ENCODE assay signal across 10 cellular contexts in the genomic region with DNA sequence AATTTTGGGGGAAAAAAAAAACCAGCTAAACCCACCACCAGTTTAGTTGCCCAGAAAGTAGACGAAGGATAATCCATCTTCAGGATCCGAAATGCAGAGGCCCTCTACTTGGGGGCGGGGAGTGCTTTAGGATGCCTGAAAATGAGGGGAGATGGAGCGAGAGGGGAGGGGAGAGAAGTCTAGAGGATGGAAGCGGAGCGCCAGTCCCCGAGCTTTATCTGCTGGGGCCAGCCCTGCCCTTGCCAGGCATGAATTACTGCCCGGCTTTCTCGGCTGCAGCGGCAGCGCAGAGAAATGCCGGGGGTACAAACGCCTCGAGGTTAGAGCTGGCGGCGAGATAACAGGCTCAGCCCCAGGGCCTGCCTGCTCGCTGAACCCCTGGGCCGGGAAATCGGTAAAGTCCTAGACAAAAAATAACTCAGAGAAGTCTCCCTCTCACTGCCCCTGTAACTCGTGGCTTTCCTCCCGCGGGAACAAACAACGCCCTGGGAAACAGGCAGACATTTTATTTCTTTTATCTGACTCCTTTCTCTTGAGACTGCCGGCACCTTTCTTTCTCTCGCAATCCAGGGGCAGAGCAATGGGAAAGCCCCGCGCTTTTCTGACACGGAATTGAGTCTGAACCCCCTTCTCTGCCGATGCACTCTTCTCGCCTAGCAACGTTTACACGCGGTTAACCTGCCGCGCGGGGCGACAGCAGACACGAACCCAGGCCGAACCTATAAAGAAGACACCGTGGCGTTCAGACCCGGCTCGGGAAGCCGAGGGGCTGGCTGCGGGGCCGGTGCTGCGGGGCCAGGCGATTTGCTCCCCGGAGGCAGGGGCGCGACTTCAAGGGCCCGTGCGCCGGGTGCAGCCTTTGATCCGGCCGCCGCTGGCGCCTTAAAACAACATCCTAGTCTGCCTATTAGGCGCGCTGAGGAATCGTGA. TPM values are rescaled to one million over a fixed set of nuclear protein-coding genes. Genes with fewer than 3 reads are reported as not detected.
A peak's percentile ranks its signal among the peaks of the same experiment; 100 is the strongest.
DNase-seq lines count a peak whose midpoint lies in the region; ATAC-seq and TF ChIP-seq lines count a peak whose summit lies in the region.
"Had no signal": no experiment of that assay in that cellular context is flagged by ENCODE, and none has a peak within 500 bp of the region (broad histone marks: within the 10 kb centered on the region; RNA-seq: fewer than 3 reads in every experiment).

No MANE protein-coding gene starts in this region.

- H3K4me1 Mint-ChIP-seq in central memory CD8-positive, alpha-beta T cell = peaks cover 49% of the 10 kb centered on the region
- H3K4me1 Mint-ChIP-seq in naive thymus-derived CD4-positive, alpha-beta T cell = peaks cover 25 to 66% (median 53%) of the 10 kb centered on the region in 7 donors

- H3K36me3 ChIP-seq in BE2C (no peaks in the 10 kb centered on the region), HUES64 (ENCODE audit: insufficient read depth, low read length) (no peaks in the 10 kb centered on the region)
- H3K36me3 ChIP-seq in naive thymus-derived CD4-positive, alpha-beta T cell (ENCODE audit: control insufficient read depth in 2 of 3, insufficient read depth in 3 of 3, low read length in 3 of 3) = no peaks in the 10 kb centered on the region
- H3K36me3 ChIP-seq in effector memory CD4-positive, alpha-beta T cell (ENCODE audit: control insufficient read depth, insufficient read depth, low read length) = no peaks in the 10 kb centered on the region

- no peak overlapping the region for H3K9ac ChIP-seq in HUES64 (ENCODE audit: low read depth, low read length)

- no peaks in the 10 kb centered on the region; the same call in 1 of the 2 replicates for H3K9me3 ChIP-seq in BE2C
- no peaks in the 10 kb centered on the region for H3K9me3 ChIP-seq in HUES64 (ENCODE audit: insufficient read depth, low read depth, low read length)
- no peaks in the 10 kb centered on the region for H3K9me3 ChIP-seq in naive thymus-derived CD4-positive, alpha-beta T cell (ENCODE audit: control insufficient read depth in 2 of 3, low read length in 3 of 3)
- no peaks in the 10 kb centered on the region for H3K9me3 ChIP-seq in effector memory CD4-positive, alpha-beta T cell (ENCODE audit: control insufficient read depth, low read length)

- ATAC-seq in central memory CD8-positive, alpha-beta T cell (replicated peaks; ENCODE audit: extremely low read depth, poor library complexity, severe bottlenecking) = no peak
- no peak for ATAC-seq in naive thymus-derived CD4-positive, alpha-beta T cell
- no peak for ATAC-seq in HG03442 (IDR thresholded peaks at IDR 0.05; ENCODE audit: unreplicated experiment)
- ATAC-seq: foreskin keratinocyte had no signal

- H3K27ac ChIP-seq in HUES64 (ENCODE audit: low read depth, low read length) = no peak overlapping the region
- no peak overlapping the region for H3K27ac ChIP-seq in naive thymus-derived CD4-positive, alpha-beta T cell (ENCODE audit: low read depth, low read length)
- H3K27ac ChIP-seq in effector memory CD4-positive, alpha-beta T cell (ENCODE audit: insufficient read depth, low read length, poor library complexity, severe bottlenecking) = no peak overlapping the region
- H3K27ac ChIP-seq: foreskin keratinocyte had no signal

- H3K4me3 ChIP-seq in BE2C (ENCODE audit: low read depth, low read length) (peak overlapping the region; percentile 40), HUES64 (ENCODE audit: low read length) (peak overlapping the region; percentile 22; the same call in 1 of the 2 replicates)
- H3K4me3 ChIP-seq in naive thymus-derived CD4-positive, alpha-beta T cell (ENCODE audit: low read length) = no peak overlapping the region
- no peak overlapping the region for H3K4me3 ChIP-seq in effector memory CD4-positive, alpha-beta T cell (ENCODE audit: insufficient read depth, low read depth, low read length, poor library complexity, severe bottlenecking)

- 1% methylated on average over 61 of the region's 61 CpGs for WGBS in HUES64

- H3K4me1 ChIP-seq in BE2C (peaks cover 4% of the 10 kb centered on the region; the same call in 1 of the 2 replicates), HUES64 (ENCODE audit: insufficient read depth, low read length) (peaks cover 34% of the 10 kb centered on the region; the same call in 1 of the 2 replicates)
- peaks cover 11 to 13% of the 10 kb centered on the region in 2 donors for H3K4me1 ChIP-seq in naive thymus-derived CD4-positive, alpha-beta T cell (ENCODE audit: control insufficient read depth in 2 of 2, insufficient read depth in 2 of 2, low read length in 2 of 2)
- H3K4me1 ChIP-seq in effector memory CD4-positive, alpha-beta T cell (ENCODE audit: control insufficient read depth, insufficient read depth, low read length, poor library complexity, severe bottlenecking) = peaks cover 33% of the 10 kb centered on the region
- H3K4me1 ChIP-seq: foreskin keratinocyte had no signal

- POLR2A ChIA-PET in naive thymus-derived CD4-positive, alpha-beta T cell (lab: Charles Lee) = no interaction called here

- H3K36me3 Mint-ChIP-seq in central memory CD8-positive, alpha-beta T cell (ENCODE audit: insufficient read depth) = peaks cover 17% of the 10 kb centered on the region
- peaks cover 0 to 3% (median 2%) of the 10 kb centered on the region in 5 donors for H3K36me3 Mint-ChIP-seq in naive thymus-derived CD4-positive, alpha-beta T cell

- H3K9me3 Mint-ChIP-seq in central memory CD8-positive, alpha-beta T cell = no peaks in the 10 kb centered on the region
- peaks cover 0 to 28% (median 2%) of the 10 kb centered on the region in 11 donors for H3K9me3 Mint-ChIP-seq in naive thymus-derived CD4-positive, alpha-beta T cell

- H3K27me3 Mint-ChIP-seq in central memory CD8-positive, alpha-beta T cell = peaks cover 90% of the 10 kb centered on the region
- peaks cover 63 to 83% (median 73%) of the 10 kb centered on the region in 5 donors for H3K27me3 Mint-ChIP-seq in naive thymus-derived CD4-positive, alpha-beta T cell

- TF ChIP-seq CTCF in BE2C (IDR thresholded peaks at IDR 0.05; ENCODE audit: low read depth, low read length) = no peak

- intact Hi-C loops in naive thymus-derived CD4-positive, alpha-beta T cell (cut with micrococcal nuclease) = loop anchor here in 1 of 2 donors (2.0 to 10.0 kb wide), 2 partner anchors 368 to 1038 kb away; partner anchors contain the start of gene CRMP1

- H3K27ac Mint-ChIP-seq in central memory CD8-positive, alpha-beta T cell (ENCODE audit: low read depth) = no peak overlapping the region
- peak overlapping the region in 1 of 9 donors; percentile 75 for H3K27ac Mint-ChIP-seq in naive thymus-derived CD4-positive, alpha-beta T cell

- DNase-seq in BE2C (peak; percentile 44), GM19238 (ENCODE audit: insufficient read length, low spot score) (no peak)
- DNase-seq in central memory CD8-positive, alpha-beta T cell (ENCODE audit: low spot score in 2 of 2) = no peak
- no peak for DNase-seq in naive thymus-derived CD4-positive, alpha-beta T cell
- no peak for DNase-seq in effector memory CD4-positive, alpha-beta T cell
- DNase-seq in stimulated activated CD4-positive, alpha-beta T cell treated with anti-CD3 and anti-CD28 coated beads, Interleukin-1b, Interleukin-23, amount 100 ng/mL, for 48 hours = no peak
- DNase-seq: foreskin keratinocyte, RPMI8226 had no signal

- peaks cover 89% of the 10 kb centered on the region for H3K27me3 ChIP-seq in BE2C
- H3K27me3 ChIP-seq in HUES64 (ENCODE audit: insufficient read depth, low read length) = peaks cover 97% of the 10 kb centered on the region
- H3K27me3 ChIP-seq in naive thymus-derived CD4-positive, alpha-beta T cell (ENCODE audit: control insufficient read depth in 2 of 2, insufficient read depth in 2 of 2, low read length in 2 of 2) = peaks cover 12 to 21% of the 10 kb centered on the region in 2 donors
- peaks cover 76% of the 10 kb centered on the region for H3K27me3 ChIP-seq in effector memory CD4-positive, alpha-beta T cell (replicated peaks; ENCODE audit: control insufficient read depth, insufficient read depth, low read length, poor library complexity, severe bottlenecking)

- CTCF ChIA-PET in naive thymus-derived CD4-positive, alpha-beta T cell (lab: Charles Lee) = no interaction called here

- H3K4me3 Mint-ChIP-seq in central memory CD8-positive, alpha-beta T cell = peak overlapping the region; percentile 56
- H3K4me3 Mint-ChIP-seq in naive thymus-derived CD4-positive, alpha-beta T cell = peak overlapping the region in 9 of 10 donors; percentile 36 to 74 (median 62)

RNA-seq across cellular contexts. Expression of gene MSX1, which starts 3.1 kb away (rescaled TPM):
- 4.3 TPM for polyA plus RNA-seq in BE2C (2012; ENCODE audit: insufficient read depth, insufficient read length, low read depth)
- polyA plus RNA-seq in HUES64 (2013, experiment 1 of 2) = 5.7 TPM
- polyA plus RNA-seq in HUES64 (2013, experiment 2 of 2) = 6.7 TPM
- not detected for total RNA-seq in naive thymus-derived CD4-positive, alpha-beta T cell
- polyA plus RNA-seq in naive thymus-derived CD4-positive, alpha-beta T cell = not detected

Comparison
In these comparisons a context has a peak if more than half of its experiments do, and no peak if none do; other contexts are left out.
1. H3K4me3 ChIP-seq: peak in BE2C (single experiment) and HUES64 (single experiment); none in naive thymus-derived CD4-positive, alpha-beta T cell (single experiment) and effector memory CD4-positive, alpha-beta T cell (single experiment).